22 cellular contexts compared by ENCODE assay signal in the genomic region with DNA sequence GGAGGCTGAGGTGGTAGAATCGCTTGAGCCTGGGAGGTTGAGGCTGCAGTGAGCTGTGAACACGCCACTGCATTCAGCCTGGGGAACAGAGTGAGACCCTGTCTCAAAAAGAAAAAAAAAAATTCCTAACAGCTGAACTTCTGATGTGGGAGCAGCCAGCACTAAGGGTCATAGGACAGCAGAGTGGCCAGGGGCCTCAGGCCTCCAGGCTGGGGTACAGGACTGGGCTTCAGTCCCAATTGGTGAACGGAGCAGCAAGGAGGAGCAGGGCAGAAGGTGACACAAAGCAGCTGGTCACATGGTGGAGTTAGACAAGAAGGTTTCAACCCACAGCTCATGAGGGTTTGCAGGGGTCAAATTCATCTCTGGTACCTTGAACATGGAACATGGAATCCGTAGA.
"Had no signal": no experiment of that assay in that cellular context is flagged by ENCODE, and none has a peak within 500 bp of the region (broad histone marks: within the 10 kb centered on the region; RNA-seq: fewer than 3 reads in every experiment).

No MANE protein-coding gene starts in this region.

- ATAC-seq: effector memory CD8-positive, alpha-beta T cell; esophagus mucosa; gastrocnemius medialis; gastroesophageal sphincter; heart left ventricle; heart right ventricle had no signal

- H3K27me3 Mint-ChIP-seq: dendritic cell treated with granulocyte-macrophage colony-stimulating factor and Interleukin-4, amounts not matched to agents 40 ng/mL and 50 ng/mL, for 4 days; effector memory CD8-positive, alpha-beta T cell had no signal

- H3K9me3 Mint-ChIP-seq: dendritic cell treated with granulocyte-macrophage colony-stimulating factor and Interleukin-4, amounts not matched to agents 40 ng/mL and 50 ng/mL, for 4 days; endodermal cell had no signal

- H3K4me3 Mint-ChIP-seq: dendritic cell treated with granulocyte-macrophage colony-stimulating factor and Interleukin-4, amounts not matched to agents 40 ng/mL and 50 ng/mL, for 4 days; effector memory CD8-positive, alpha-beta T cell; endodermal cell had no signal

- DNase-seq: colonic mucosa; cortex of kidney; dermis blood vessel endothelial cell; dorsolateral prefrontal cortex; effector CD4-positive, alpha-beta T cell; effector CD8-positive, alpha-beta T cell; effector memory CD4-positive, alpha-beta T cell; effector memory CD8-positive, alpha-beta T cell; endodermal cell; erythroblast; esophagus squamous epithelium; foreskin fibroblast; foreskin keratinocyte; foreskin melanocyte; gastrocnemius medialis; glutamatergic neuron; head of caudate nucleus; heart left ventricle; heart right ventricle had no signal

- H3K27ac Mint-ChIP-seq: dendritic cell treated with granulocyte-macrophage colony-stimulating factor and Interleukin-4, amounts not matched to agents 40 ng/mL and 50 ng/mL, for 4 days; effector memory CD8-positive, alpha-beta T cell; endodermal cell had no signal
